In the genomic region with DNA sequence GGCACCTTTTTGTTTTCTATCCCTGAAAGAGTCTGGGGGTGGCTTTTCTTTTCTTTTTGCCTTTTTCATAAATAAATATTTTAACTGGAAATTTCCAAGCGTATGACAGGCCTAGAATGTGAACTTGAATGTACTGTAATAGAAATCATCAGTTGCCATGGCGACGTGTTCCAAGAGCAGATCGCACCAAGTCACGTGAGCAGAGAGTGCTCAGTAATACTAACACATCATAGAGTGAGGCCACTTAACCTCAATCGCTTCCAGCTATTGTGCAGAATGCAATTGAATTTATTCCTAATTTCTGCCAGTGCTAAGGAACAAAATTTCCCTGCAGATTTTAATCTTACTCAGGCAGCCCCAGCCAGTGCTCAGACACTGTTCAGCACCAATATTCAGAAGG, we compare ENCODE assay signal across 13 cellular contexts. TPM values are rescaled to one million over a fixed set of nuclear protein-coding genes. Genes with fewer than 3 reads are reported as not detected.
A peak's percentile ranks its signal among the peaks of the same experiment; 100 is the strongest.
DNase-seq lines count a peak whose midpoint lies in the region; ATAC-seq, FAIRE-seq and TF ChIP-seq lines count a peak whose summit lies in the region.
"Had no signal": no experiment of that assay in that cellular context is flagged by ENCODE, and none has a peak within 500 bp of the region (broad histone marks: within the 10 kb centered on the region; RNA-seq: fewer than 3 reads in every experiment).

No MANE protein-coding gene starts in this region.

- intact Hi-C loops in OCI-LY7 (cut with micrococcal nuclease; ENCODE audit: unreplicated experiment), result no loop called here

- BruUV-seq in OCI-LY7 (replicated peaks; lab: Mats Ljungman, UMichigan), result no TSS peak

- no peaks in the 10 kb centered on the region for H3K9me2 ChIP-seq in OCI-LY7 (ENCODE audit: insufficient read depth, low read length)

- CTCF ChIA-PET in OCI-LY7 (lab: Charles Lee; ENCODE audit: unreplicated experiment), result no interaction called here

- DNase-seq in AG10803 (ENCODE audit: low read depth) (peak; percentile 80), NCI-H1105 (lab: John Stamatoyannopoulos, UW) (peak; percentile 33), mesothelial cell of epicardium (ENCODE audit: low spot score in 2 of 2, unreplicated experiment in 2 of 2) (peak in 1 of 2 experiments; percentile 38), urothelium cell line (ENCODE audit: low spot score) (no peak), OCI-LY7 (ENCODE audit: low spot score) (no peak)
- no peak for DNase-seq in activated naive CD4-positive, alpha-beta T cell (lab: John Stamatoyannopoulos, UW)
- DNase-seq: KBM-7 had no signal

- POLR2A ChIA-PET in OCI-LY7 (lab: Charles Lee), result interaction anchor here (0.6 kb wide), 2 partner anchors 14 to 1530 kb away, joined by 3 read pairs; no protein-coding TSS in a partner anchor

- no peaks in the 10 kb centered on the region for H3K79me2 ChIP-seq in OCI-LY7 (ENCODE audit: insufficient read depth, low read depth, low read length)

- no peaks in the 10 kb centered on the region for H3K9me3 ChIP-seq in OCI-LY7 (ENCODE audit: low read length)

- no peak for ATAC-seq in GM18519 (IDR thresholded peaks at IDR 0.05; ENCODE audit: low FRiP score, unreplicated experiment)

- peaks cover 0 to 3% (median 0%) of the 10 kb centered on the region in 5 experiments for H3K9me3 Mint-ChIP-seq in brain
- no peaks in the 10 kb centered on the region for H3K9me3 Mint-ChIP-seq in mesothelial cell of epicardium
- H3K9me3 Mint-ChIP-seq: T-helper 1 cell treated with Interleukin-12 subunit alpha and Interleukin-12 subunit beta and Interleukin-4 antibody, amounts not matched to agents 30 μg/mL and 1 μg/mL, for 36 hours had no signal

- H3K27ac Mint-ChIP-seq in brain, result peak overlapping the region; percentile 86 to 99 (median 96)
- H3K27ac Mint-ChIP-seq in mesothelial cell of epicardium, result peak overlapping the region; percentile 83
- H3K27ac Mint-ChIP-seq: activated naive CD8-positive, alpha-beta T cell; T-helper 1 cell treated with Interleukin-12 subunit alpha and Interleukin-12 subunit beta and Interleukin-4 antibody, amounts not matched to agents 30 μg/mL and 1 μg/mL, for 36 hours had no signal

- H3K27me3 Mint-ChIP-seq in brain (peaks cover 6% of the 10 kb centered on the region), mesothelial cell of epicardium (ENCODE audit: low read depth) (no peaks in the 10 kb centered on the region)
- H3K27me3 Mint-ChIP-seq: activated naive CD8-positive, alpha-beta T cell had no signal

- H3K4me3 Mint-ChIP-seq in brain (peak overlapping the region; percentile 27 to 72 (median 56)), mesothelial cell of epicardium (no peak overlapping the region)
- H3K4me3 Mint-ChIP-seq: activated naive CD8-positive, alpha-beta T cell; T-helper 1 cell treated with Interleukin-12 subunit alpha and Interleukin-12 subunit beta and Interleukin-4 antibody, amounts not matched to agents 30 μg/mL and 1 μg/mL, for 36 hours had no signal

- no peaks in the 10 kb centered on the region for H3K36me3 ChIP-seq in OCI-LY7 (ENCODE audit: insufficient read depth, low read length)

- H3K4me1 Mint-ChIP-seq in brain, result peaks cover 87% of the 10 kb centered on the region
- peaks cover 43% of the 10 kb centered on the region for H3K4me1 Mint-ChIP-seq in mesothelial cell of epicardium

- H3K4me3 ChIP-seq in AG10803 (ENCODE audit: low read length) (no peak overlapping the region), OCI-LY7 (ENCODE audit: low read depth, low read length, poor library complexity, severe bottlenecking) (no peak overlapping the region)
- H3K4me3 ChIP-seq: lung had no signal

- no peak for TF ChIP-seq CTCF in AG10803 (conservative IDR thresholded peaks at IDR 0.05; ENCODE audit: low read length)
- no peak for TF ChIP-seq CTCF in brain (conservative IDR thresholded peaks at IDR 0.05)
- no peak for TF ChIP-seq CTCF in mesothelial cell of epicardium (IDR thresholded peaks at IDR 0.05; ENCODE audit: unreplicated experiment)
- TF ChIP-seq CTCF in OCI-LY7 (conservative IDR thresholded peaks at IDR 0.05; ENCODE audit: low read length), result no peak

- FAIRE-seq in urothelium cell line (lab: Jason Lieb, UNC), result no peak
- FAIRE-seq: G401.6 had no signal

- H4K20me1 ChIP-seq in OCI-LY7 (ENCODE audit: insufficient read depth, low read length), result no peaks in the 10 kb centered on the region

- no peak overlapping the region for H3K4me2 ChIP-seq in OCI-LY7 (ENCODE audit: low read length)

- H3K36me3 Mint-ChIP-seq in brain (no peaks in the 10 kb centered on the region), mesothelial cell of epicardium (no peaks in the 10 kb centered on the region)

- peaks cover 3% of the 10 kb centered on the region for H3K4me1 ChIP-seq in OCI-LY7 (ENCODE audit: insufficient read depth, low read length, poor library complexity, severe bottlenecking)

- no peak overlapping the region for H3K27ac ChIP-seq in OCI-LY7 (ENCODE audit: low read depth, low read length, poor library complexity, severe bottlenecking)

- no peak overlapping the region for H2AFZ ChIP-seq in OCI-LY7 (ENCODE audit: low read length)

RNA-seq across cellular contexts. Expression of gene PMFBP1, which starts 26.1 kb away (rescaled TPM):
- polyA plus RNA-seq in brain (ENCODE audit: insufficient read depth, low read depth, low replicate concordance), result 0.41 TPM
- total RNA-seq in mesothelial cell of epicardium (3.7 to 5.7 TPM (median 4.9 TPM) in 3 replicates), OCI-LY7 (2022) (2.0 and 4.9 TPM in 2 replicates)
- total RNA-seq in OCI-LY7 (2014; rRNA removed; shearing (Covaris generic)), result 2.7 and 3.1 TPM in 2 replicates

Comparison
In these comparisons a context has a peak if more than half of its experiments do, and no peak if none do; other contexts are left out.
1. DNase-seq: peak in AG10803 (single experiment) and NCI-H1105 (single experiment); none in urothelium cell line (single experiment), OCI-LY7 (single experiment) and activated naive CD4-positive, alpha-beta T cell (0 of 4).